ENCODE assay signal across 9 cellular contexts in genomic region chr18:44681611-44682010, GRCh38. TPM values are rescaled to one million over a fixed set of nuclear protein-coding genes. Genes with fewer than 3 reads are reported as not detected.
DNase-seq lines count a peak whose midpoint lies in the region; ATAC-seq and TF ChIP-seq lines count a peak whose summit lies in the region.
"Had no signal": no experiment of that assay in that cellular context is flagged by ENCODE, and none has a peak within 500 bp of the region (broad histone marks: within the 10 kb centered on the region; RNA-seq: fewer than 3 reads in every experiment).

No MANE protein-coding gene starts in this region.

- H3K4me3 ChIP-seq in adipocyte (ENCODE audit: low read length) (peak overlapping the region; percentile 91), liver (ENCODE audit: low read depth in 1 of 3, low read length in 3 of 3) (peak overlapping the region in 2 of 3 donors; percentile 61 to 93), tibial nerve (peak overlapping the region; percentile 53 to 78 (median 70))

- peak overlapping the region; percentile 30 for H3K9ac ChIP-seq in adipocyte (ENCODE audit: low read length)
- no peak overlapping the region for H3K9ac ChIP-seq in liver (ENCODE audit: low read depth in 1 of 2, low read length in 2 of 2)

- ATAC-seq in HG02759 (IDR thresholded peaks at IDR 0.05; ENCODE audit: unreplicated experiment): no peak
- no peak for ATAC-seq in HG03565 (IDR thresholded peaks at IDR 0.05; ENCODE audit: unreplicated experiment)
- ATAC-seq in HG03039 (IDR thresholded peaks at IDR 0.05; ENCODE audit: unreplicated experiment): no peak
- ATAC-seq: Panc1 had no signal

- H3K4me1 ChIP-seq in adipocyte (ENCODE audit: control insufficient read depth, insufficient read depth, low read length) (peaks cover 23% of the 10 kb centered on the region), liver (ENCODE audit: control insufficient read depth in 4 of 4, insufficient read depth in 4 of 4, low read length in 3 of 4) (peaks cover 0 to 18% (median 13%) of the 10 kb centered on the region in 4 donors), tibial nerve (peaks cover 0 to 44% (median 2%) of the 10 kb centered on the region in 4 donors)

- no peak for TF ChIP-seq RAD21 in liver (IDR thresholded peaks at IDR 0.05)

- 29% methylated on average over 5 of the region's 5 CpGs for WGBS in liver
- WGBS in tibial nerve, 2 donors: 15 to 30% methylated on average over 5 of the region's 5 CpGs

- no peak for TF ChIP-seq POLR2A in tibial nerve (IDR thresholded peaks at IDR 0.05)

- H3K36me3 ChIP-seq in adipocyte (ENCODE audit: control insufficient read depth, insufficient read depth, low read length, severe bottlenecking): no peaks in the 10 kb centered on the region
- H3K36me3 ChIP-seq in liver (ENCODE audit: control insufficient read depth in 4 of 4, insufficient read depth in 3 of 4, low read depth in 1 of 4, low read length in 3 of 4): no peaks in the 10 kb centered on the region
- H3K36me3 ChIP-seq in tibial nerve: no peaks in the 10 kb centered on the region

- H3K27me3 ChIP-seq in adipocyte (replicated peaks; ENCODE audit: control insufficient read depth, insufficient read depth, low read length): no peaks in the 10 kb centered on the region
- H3K27me3 ChIP-seq in liver (ENCODE audit: control insufficient read depth in 4 of 4, insufficient read depth in 4 of 4, low read length in 3 of 4): no peaks in the 10 kb centered on the region
- no peaks in the 10 kb centered on the region for H3K27me3 ChIP-seq in tibial nerve

- TF ChIP-seq CTCF in liver (IDR thresholded peaks at IDR 0.05; ENCODE audit: low read depth, low read length, missing input control): no peak
- TF ChIP-seq CTCF in tibial nerve (IDR thresholded peaks at IDR 0.05): no peak

- DNase-seq in NCI-H526 treated with DMSO at 0.1 percent for 48 hours (lab: John Stamatoyannopoulos, UW) (peak; percentile 30), NCI-H526 (lab: John Stamatoyannopoulos, UW) (no peak), adipocyte (ENCODE audit: low read depth) (no peak), tibial nerve (ENCODE audit: low spot score in 2 of 2) (no peak)

- TF ChIP-seq EP300 in tibial nerve (IDR thresholded peaks at IDR 0.05): no peak

- H3K27ac ChIP-seq in liver (ENCODE audit: low read depth in 1 of 2, low read length in 2 of 2) (peak overlapping the region; percentile 81 to 96), tibial nerve (peak overlapping the region in 2 of 4 donors; percentile 87 to 95)

- no peaks in the 10 kb centered on the region for H3K9me3 ChIP-seq in adipocyte (ENCODE audit: control insufficient read depth, low read length)
- no peaks in the 10 kb centered on the region for H3K9me3 ChIP-seq in liver (ENCODE audit: control insufficient read depth in 4 of 4, low read length in 3 of 4)
- no peaks in the 10 kb centered on the region for H3K9me3 ChIP-seq in tibial nerve

TF ChIP-seq in liver, 16 proteins besides CTCF, POLR2A, EP300 and RAD21:
- no peak for TF ChIP-seq RXRA (IDR thresholded peaks at IDR 0.05)
- no peak for TF ChIP-seq GABPA (IDR thresholded peaks at IDR 0.05 in 1 of 2, conservative IDR thresholded peaks at IDR 0.05 in 1 of 2)
- no peak for TF ChIP-seq ZBTB33 (IDR thresholded peaks at IDR 0.05)
- TF ChIP-seq HNF4G (IDR thresholded peaks at IDR 0.05): no peak
- TF ChIP-seq EGR1 (IDR thresholded peaks at IDR 0.05; ENCODE audit: low read depth in 2 of 2): no peak
- TF ChIP-seq JUND (IDR thresholded peaks at IDR 0.05): no peak
- TF ChIP-seq MAX (IDR thresholded peaks at IDR 0.05): no peak
- no peak for TF ChIP-seq FOXA2 (IDR thresholded peaks at IDR 0.05)
- no peak for TF ChIP-seq YY1 (IDR thresholded peaks at IDR 0.05)
- no peak for TF ChIP-seq FOXA1 (IDR thresholded peaks at IDR 0.05)
- no peak for TF ChIP-seq HNF4A (conservative IDR thresholded peaks at IDR 0.05)
- no peak for TF ChIP-seq TAF1 (conservative IDR thresholded peaks at IDR 0.05)
- TF ChIP-seq NR2F2 (IDR thresholded peaks at IDR 0.05): no peak

RNA-seq across cellular contexts. Expression of gene SETBP1, which starts 0.9 kb away (rescaled TPM):
- total RNA-seq in liver (10 to 100 TPM in 1 of 2 donors, 1 to 10 TPM in 1; 2.5 to 15.8 TPM), tibial nerve (10 to 100 TPM; 26.2 to 40.8 (median 33.6) TPM)
- 1 to 10 TPM; 3.5 to 5.8 TPM for polyA plus RNA-seq in liver
